Comparison of ENCODE assay signal across 8 cellular contexts in the genomic region with DNA sequence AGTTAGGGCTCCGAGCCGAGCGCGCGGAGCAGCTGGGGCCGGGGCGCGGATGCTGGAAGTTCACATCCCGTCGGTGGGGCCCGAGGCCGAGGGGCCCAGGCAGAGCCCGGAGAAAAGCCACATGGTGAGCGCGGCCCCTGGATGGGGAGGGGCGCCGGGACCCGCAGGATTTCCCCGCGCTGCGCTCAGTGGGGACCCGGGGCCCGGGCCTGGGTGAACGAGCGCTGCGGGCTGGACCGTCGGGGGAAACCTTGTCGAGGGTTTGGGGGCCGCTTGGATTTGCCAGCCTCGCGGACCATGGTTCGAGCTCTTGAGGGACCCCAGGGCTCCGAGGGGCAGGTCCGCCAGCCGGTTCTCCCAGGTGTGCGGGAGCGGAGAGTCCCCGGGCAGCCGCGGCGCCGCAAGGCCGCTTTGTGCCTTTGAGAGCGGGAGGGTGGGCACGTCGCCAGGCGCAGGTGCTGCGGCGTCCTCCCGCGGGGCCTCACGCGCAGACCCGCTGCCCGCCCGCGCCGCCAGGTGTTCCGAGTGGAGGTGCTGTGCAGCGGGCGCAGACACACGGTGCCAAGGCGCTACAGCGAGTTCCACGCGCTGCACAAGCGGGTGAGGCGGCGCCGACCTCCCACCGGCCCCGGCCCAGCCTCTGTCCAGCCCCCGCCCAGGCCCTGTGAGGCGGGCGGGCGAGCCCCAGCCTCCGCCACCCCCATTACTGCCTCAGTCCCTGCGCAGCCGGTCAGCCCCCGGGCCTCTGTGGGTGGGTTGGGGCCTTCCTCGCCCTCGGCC. TPM values are rescaled to one million over a fixed set of nuclear protein-coding genes. Genes with fewer than 3 reads are reported as not detected.
DNase-seq lines count a peak whose midpoint lies in the region; ATAC-seq and TF ChIP-seq lines count a peak whose summit lies in the region.

A gene (plus strand): TSS at position 5 of the 780 bp plus-strand sequence. CDS start 45 bp downstream, at position 50.

- H4K8ac ChIP-seq in mesendoderm (ENCODE audit: low read depth, low read length), result no peak within 1 kb of the TSS

- H3K4me2 ChIP-seq in OCI-LY1 (ENCODE audit: low read length) (peak within 1 kb of the TSS; percentile 77), mesendoderm (ENCODE audit: low read length) (peak within 1 kb of the TSS; percentile 69)

- H2BK120ac ChIP-seq in mesendoderm (ENCODE audit: low read depth, low read length), result no peak within 1 kb of the TSS

- H3K9me2 ChIP-seq in OCI-LY1 (ENCODE audit: low read depth, low read length), result no peaks in the 10 kb centered on the region

- peak; percentile 11 for ATAC-seq in GM21528 (IDR thresholded peaks at IDR 0.05; ENCODE audit: low FRiP score, unreplicated experiment)

- no CpG with 5 or more reads among the region's 83 CpGs for WGBS in mesendoderm (ENCODE audit: extremely low coverage, insufficient coverage, low lambda C conversion rate)
- WGBS in urinary bladder, result 1% methylated on average over 83 of the region's 83 CpGs

- no peak within 1 kb of the TSS for H2AFZ ChIP-seq in OCI-LY1 (ENCODE audit: low read length)

- H3K9me3 ChIP-seq in ES-I3 (ENCODE audit: control insufficient read depth, insufficient read depth, low read length), result no peaks in the 10 kb centered on the region
- H3K9me3 ChIP-seq in OCI-LY1 (ENCODE audit: low read length), result no peaks in the 10 kb centered on the region

- H3K79me2 ChIP-seq in OCI-LY1 (ENCODE audit: insufficient read depth, low read length) (no peaks in the 10 kb centered on the region), mesendoderm (ENCODE audit: control insufficient read depth, insufficient read depth, low read length) (no peaks in the 10 kb centered on the region)

- no peaks in the 10 kb centered on the region for H3K4me1 ChIP-seq in ES-I3 (ENCODE audit: insufficient read depth, low read length)
- H3K4me1 ChIP-seq in OCI-LY1 (ENCODE audit: insufficient read depth, low read length, severe bottlenecking), result peaks cover 50% of the 10 kb centered on the region
- H3K4me1 ChIP-seq in mesendoderm (ENCODE audit: control insufficient read depth, low read depth, low read length), result no peaks in the 10 kb centered on the region
- H3K4me1 ChIP-seq in urinary bladder (ENCODE audit: insufficient read depth), result no peaks in the 10 kb centered on the region

- H2AK5ac ChIP-seq in mesendoderm (ENCODE audit: low read length), result no peak within 1 kb of the TSS

- H3K4ac ChIP-seq in mesendoderm (ENCODE audit: low read depth, low read length), result no peak within 1 kb of the TSS

- H3K27me3 ChIP-seq in OCI-LY1 (ENCODE audit: insufficient read depth, low read length), result no peaks in the 10 kb centered on the region
- H3K27me3 ChIP-seq in mesendoderm (ENCODE audit: insufficient read depth, low read length, poor library complexity), result peaks cover 8% of the 10 kb centered on the region

- H3K56ac ChIP-seq in mesendoderm (ENCODE audit: low read length), result peak within 1 kb of the TSS; percentile 78

- H2BK15ac ChIP-seq in mesendoderm (replicated peaks; ENCODE audit: low read depth), result no peak within 1 kb of the TSS

- H3F3A ChIP-seq in OCI-LY1 (ENCODE audit: insufficient read depth, low read length), result no peaks in the 10 kb centered on the region

- H3K9ac ChIP-seq in ES-I3 (ENCODE audit: low read depth, low read length) (peak within 1 kb of the TSS; percentile 73), OCI-LY1 (ENCODE audit: low read length) (peak within 1 kb of the TSS; percentile 67), mesendoderm (ENCODE audit: low read length) (peak within 1 kb of the TSS; percentile 61)

- peak within 1 kb of the TSS; percentile 74 for H3K4me3 ChIP-seq in OCI-LY1 (ENCODE audit: low read depth, low read length, poor library complexity, severe bottlenecking)
- H3K4me3 ChIP-seq in mesendoderm (ENCODE audit: low read length), result peak within 1 kb of the TSS; percentile 45
- H3K4me3 ChIP-seq in urinary bladder (ENCODE audit: low read depth, low read length), result peak within 1 kb of the TSS; percentile 38

- H3K36me3 ChIP-seq in ES-I3 (ENCODE audit: insufficient read depth, low read length) (peaks cover 7% of the 10 kb centered on the region; the same call in 1 of the 2 replicates), OCI-LY1 (ENCODE audit: insufficient read depth, low read length) (peaks cover 29% of the 10 kb centered on the region), mesendoderm (ENCODE audit: control insufficient read depth, insufficient read depth, low read length) (peaks cover 9% of the 10 kb centered on the region), urinary bladder (ENCODE audit: insufficient read depth) (peaks cover 8% of the 10 kb centered on the region)

- DNase-seq in central memory CD4-positive, alpha-beta T cell, result peak; percentile 17
- DNase-seq in mesendoderm (no peak), NCI-H526 treated with DMSO at 0.1 percent for 48 hours (lab: John Stamatoyannopoulos, UW) (no peak), superior temporal gyrus (ENCODE audit: extremely low spot score) (no peak)

- H2BK5ac ChIP-seq in mesendoderm (ENCODE audit: low read length), result no peak within 1 kb of the TSS

- H4K20me1 ChIP-seq in OCI-LY1 (ENCODE audit: insufficient read depth, low read length), result no peaks in the 10 kb centered on the region

- H3K23ac ChIP-seq in mesendoderm (ENCODE audit: low read length), result peak within 1 kb of the TSS; percentile 9

- H3K18ac ChIP-seq in mesendoderm (ENCODE audit: low read length), result no peak within 1 kb of the TSS

- H3K27ac ChIP-seq in OCI-LY1 (ENCODE audit: low read depth, low read length, poor library complexity, severe bottlenecking) (peak within 1 kb of the TSS; percentile 89), mesendoderm (ENCODE audit: low read depth, low read length) (peak within 1 kb of the TSS; percentile 13), urinary bladder (ENCODE audit: low read depth) (no peak within 1 kb of the TSS)

- TF ChIP-seq CTCF in OCI-LY1 (IDR thresholded peaks at IDR 0.05; ENCODE audit: low read length), result no peak

- no peak within 1 kb of the TSS for H4K5ac ChIP-seq in mesendoderm (ENCODE audit: low read length)

- H3K79me1 ChIP-seq in mesendoderm (ENCODE audit: low read length), result no peaks in the 10 kb centered on the region

RNA-seq across cellular contexts. Expression of the gene that starts here (rescaled TPM):
- polyA plus RNA-seq in mesendoderm (2013, experiment 1 of 2), result 1.2 TPM
- polyA plus RNA-seq in mesendoderm (2013, experiment 2 of 2), result 1.2 TPM
- total RNA-seq in urinary bladder, result 0.42 TPM
- 1.1 TPM for polyA plus RNA-seq in urinary bladder
